25 cellular contexts compared by ENCODE assay signal in genomic region chr21:41861987-41862386, GRCh38. TPM values are rescaled to one million over a fixed set of nuclear protein-coding genes. Genes with fewer than 3 reads are reported as not detected.
A peak's percentile ranks its signal among the peaks of the same experiment; 100 is the strongest.
DNase-seq lines count a peak whose midpoint lies in the region; ATAC-seq, FAIRE-seq and TF ChIP-seq lines count a peak whose summit lies in the region.
"Had no signal": no experiment of that assay in that cellular context is flagged by ENCODE, and none has a peak within 500 bp of the region (broad histone marks: within the 10 kb centered on the region; RNA-seq: fewer than 3 reads in every experiment).

No MANE protein-coding gene starts in this region.

- peak; percentile 78 for FAIRE-seq in GM12891 (lab: Jason Lieb, UNC)
- FAIRE-seq: H54 had no signal

- H3K4me3 Mint-ChIP-seq in T-helper 17 cell: no peak overlapping the region
- H3K4me3 Mint-ChIP-seq: activated CD4-positive, alpha-beta T cell treated with anti-CD3 and anti-CD28 coated beads, Interleukin-2, amount 10 ng/mL, durations not matched to agents 7 days and 5 days; activated CD8-positive, alpha-beta memory T cell treated with anti-CD3 and anti-CD28 coated beads, Interleukin-2, amount 10 ng/mL, durations not matched to agents 7 days and 5 days; activated naive CD8-positive, alpha-beta T cell treated with anti-CD3 and anti-CD28 coated beads, Interleukin-2, amount 10 ng/mL, durations not matched to agents 7 days and 5 days; activated T-helper 1 cell treated with anti-CD3 and anti-CD28 coated beads, Interleukin-12 subunit alpha, Interleukin-12 subunit beta, Interleukin-2, Interleukin-4 antibody, amounts not matched to agents 30 ng/mL and 10 ng/mL and 1 ng/mL, durations not matched to agents 14 hours and 24 hours and 36 hours had no signal

- peak overlapping the region; percentile 55 for H3K9ac ChIP-seq in OCI-LY3 (ENCODE audit: low read length)
- 0 out of 2 replicates have a peak overlapping the region, but pooled peaks have one; percentile 21 for H3K9ac ChIP-seq in iPS-20b (ENCODE audit: low read depth, low read length)

- H3K27ac Mint-ChIP-seq in T-helper 17 cell: no peak overlapping the region
- H3K27ac Mint-ChIP-seq: activated CD4-positive, alpha-beta T cell treated with anti-CD3 and anti-CD28 coated beads, Interleukin-2, amount 10 ng/mL, durations not matched to agents 7 days and 5 days; activated CD8-positive, alpha-beta memory T cell treated with anti-CD3 and anti-CD28 coated beads, Interleukin-2, amount 10 ng/mL, durations not matched to agents 7 days and 5 days; activated naive CD8-positive, alpha-beta T cell treated with anti-CD3 and anti-CD28 coated beads, Interleukin-2, amount 10 ng/mL, durations not matched to agents 7 days and 5 days; activated T-helper 1 cell treated with anti-CD3 and anti-CD28 coated beads, Interleukin-12 subunit alpha, Interleukin-12 subunit beta, Interleukin-2, Interleukin-4 antibody, amounts not matched to agents 30 ng/mL and 10 ng/mL and 1 ng/mL, durations not matched to agents 14 hours and 24 hours and 36 hours had no signal

- peaks cover 33% of the 10 kb centered on the region for H3F3A ChIP-seq in DOHH2 (ENCODE audit: control insufficient read depth, insufficient read depth)

- H3K27me3 ChIP-seq in DOHH2 (ENCODE audit: control insufficient read depth, low read length) (no peaks in the 10 kb centered on the region), OCI-LY3 (ENCODE audit: low read depth, low read length) (no peaks in the 10 kb centered on the region), iPS-20b (ENCODE audit: insufficient read depth, low read length) (no peaks in the 10 kb centered on the region)
- H3K27me3 ChIP-seq: foreskin keratinocyte, neutrophil had no signal

- H3K4me1 ChIP-seq in DOHH2 (ENCODE audit: control insufficient read depth, low read length) (peaks cover 65% of the 10 kb centered on the region), OCI-LY3 (ENCODE audit: low read length) (peaks cover 58% of the 10 kb centered on the region), iPS-20b (ENCODE audit: insufficient read depth, low read length) (no peaks in the 10 kb centered on the region)
- H3K4me1 ChIP-seq: foreskin keratinocyte, psoas muscle had no signal

- peaks cover 55% of the 10 kb centered on the region for H3K36me3 ChIP-seq in DOHH2 (ENCODE audit: control insufficient read depth, low read length)
- no peaks in the 10 kb centered on the region for H3K36me3 ChIP-seq in OCI-LY3 (replicated peaks; ENCODE audit: low read depth, low read length)
- H3K36me3 ChIP-seq in iPS-20b (ENCODE audit: insufficient read depth, low read depth, low read length): peaks cover 5% of the 10 kb centered on the region; the same call in 1 of the 2 replicates

- H3K36me3 Mint-ChIP-seq in T-helper 17 cell (ENCODE audit: low read depth): no peaks in the 10 kb centered on the region
- H3K36me3 Mint-ChIP-seq: activated CD8-positive, alpha-beta memory T cell treated with anti-CD3 and anti-CD28 coated beads, Interleukin-2, amount 10 ng/mL, durations not matched to agents 7 days and 5 days had no signal

- ATAC-seq in GM18870 (IDR thresholded peaks at IDR 0.05; ENCODE audit: unreplicated experiment): no peak
- no peak for ATAC-seq in T-helper 17 cell
- ATAC-seq: activated CD8-positive, alpha-beta memory T cell treated with anti-CD3 and anti-CD28 coated beads, Interleukin-2, amount 10 ng/mL, durations not matched to agents 7 days and 5 days; foreskin keratinocyte; psoas muscle had no signal

- H3K4me3 ChIP-seq in DOHH2 (ENCODE audit: low read length) (peak overlapping the region; percentile 73), OCI-LY3 (ENCODE audit: low read length) (peak overlapping the region; percentile 62), iPS-20b (ENCODE audit: low read length) (no peak overlapping the region)
- H3K4me3 ChIP-seq: lung, PC-9, psoas muscle, thoracic aorta had no signal

- peak overlapping the region; percentile 66 for H2AFZ ChIP-seq in OCI-LY3 (ENCODE audit: low read depth, low read length)
- H2AFZ ChIP-seq: PC-9 had no signal

- H3K9me2 ChIP-seq in DOHH2 (replicated peaks; ENCODE audit: control insufficient read depth, low read length): no peaks in the 10 kb centered on the region

- TF ChIP-seq POLR2A in GM12891 (IDR thresholded peaks at IDR 0.05; ENCODE audit: low read depth, low read length): no peak

- DNase-seq in GM12891 (ENCODE audit: insufficient read length, low spot score) (no peak), GDM1 (lab: John Stamatoyannopoulos, UW) (no peak), T-helper 17 cell (no peak)
- DNase-seq in activated CD4-positive, CD25-positive, alpha-beta regulatory T cell (lab: John Stamatoyannopoulos, UW): no peak
- DNase-seq: activated CD4-positive, alpha-beta T cell treated with anti-CD3 and anti-CD28 coated beads, Interleukin-2, amount 10 ng/mL, durations not matched to agents 7 days and 5 days; activated CD8-positive, alpha-beta memory T cell treated with anti-CD3 and anti-CD28 coated beads, Interleukin-2, amount 10 ng/mL, durations not matched to agents 7 days and 5 days; activated naive CD8-positive, alpha-beta T cell treated with anti-CD3 and anti-CD28 coated beads, Interleukin-2, amount 10 ng/mL, durations not matched to agents 7 days and 5 days; effector CD4-positive, alpha-beta T cell; erythroblast; foreskin keratinocyte; KG1; NCI-H69; PC-9; psoas muscle; SIG-M5; stimulated activated CD4-positive, alpha-beta T cell treated with anti-CD3 and anti-CD28 coated beads, Interleukin-1b, Interleukin-23, amount 100 ng/mL, for 48 hours had no signal

- H4K20me1 ChIP-seq in DOHH2 (ENCODE audit: control insufficient read depth, insufficient read depth, low read depth, low read length): no peaks in the 10 kb centered on the region
- no peaks in the 10 kb centered on the region for H4K20me1 ChIP-seq in OCI-LY3 (ENCODE audit: insufficient read depth, low read length)

- TF ChIP-seq CTCF in DOHH2 (IDR thresholded peaks at IDR 0.05; ENCODE audit: low read depth, low read length, poor library complexity, severe bottlenecking) (peak; percentile 56), OCI-LY3 (IDR thresholded peaks at IDR 0.05; ENCODE audit: low read depth, low read length) (0 out of 2 replicates have a peak, but pooled peaks have one; percentile 12)

- H3K9me3 ChIP-seq in DOHH2 (ENCODE audit: control insufficient read depth, insufficient read depth, low read length) (no peaks in the 10 kb centered on the region), OCI-LY3 (ENCODE audit: insufficient read depth, low read length) (no peaks in the 10 kb centered on the region; the same call in 1 of the 2 replicates), iPS-20b (ENCODE audit: insufficient read depth, low read depth, low read length) (no peaks in the 10 kb centered on the region), T-helper 17 cell (ENCODE audit: control insufficient read depth, low read length, poor library complexity, severe bottlenecking) (no peaks in the 10 kb centered on the region)
- H3K9me3 ChIP-seq: neutrophil, psoas muscle, thoracic aorta had no signal

- H3K4me2 ChIP-seq in DOHH2 (ENCODE audit: low read length) (peak overlapping the region; percentile 82), OCI-LY3 (ENCODE audit: low read length) (peak overlapping the region; percentile 88)
- H3K4me2 ChIP-seq: PC-9 had no signal

- peaks cover 63% of the 10 kb centered on the region for H3K79me2 ChIP-seq in DOHH2 (ENCODE audit: control insufficient read depth, low read length)
- H3K79me2 ChIP-seq in OCI-LY3 (ENCODE audit: low read length): peaks cover 7% of the 10 kb centered on the region; the same call in 1 of the 2 replicates

- H3K4me1 Mint-ChIP-seq in T-helper 17 cell: peaks cover 23% of the 10 kb centered on the region

- H3K27ac ChIP-seq in DOHH2 (ENCODE audit: low read depth, low read length) (peak overlapping the region; percentile 92), OCI-LY3 (ENCODE audit: low read length) (peak overlapping the region; percentile 60), iPS-20b (ENCODE audit: low read length) (no peak overlapping the region)
- H3K27ac ChIP-seq: foreskin keratinocyte, neutrophil, PC-9, psoas muscle, thoracic aorta had no signal

- H3K27me3 Mint-ChIP-seq in T-helper 17 cell: no peaks in the 10 kb centered on the region
- H3K27me3 Mint-ChIP-seq: activated CD4-positive, alpha-beta T cell treated with anti-CD3 and anti-CD28 coated beads, Interleukin-2, amount 10 ng/mL, durations not matched to agents 7 days and 5 days; activated CD8-positive, alpha-beta memory T cell treated with anti-CD3 and anti-CD28 coated beads, Interleukin-2, amount 10 ng/mL, durations not matched to agents 7 days and 5 days; activated naive CD8-positive, alpha-beta T cell treated with anti-CD3 and anti-CD28 coated beads, Interleukin-2, amount 10 ng/mL, durations not matched to agents 7 days and 5 days had no signal

TF ChIP-seq in GM12891, 5 proteins besides CTCF, POLR2A, EP300 and RAD21:
- TF ChIP-seq TAF1 (IDR thresholded peaks at IDR 0.05; ENCODE audit: low read depth, low read length) (no peak), POLR2AphosphoS5 (IDR thresholded peaks at IDR 0.05; ENCODE audit: low read depth, low read length) (no peak), POU2F2 (IDR thresholded peaks at IDR 0.05; ENCODE audit: low read depth, low read length) (no peak), SPI1 (IDR thresholded peaks at IDR 0.05; ENCODE audit: low read depth, low read length) (no peak), PAX5 (IDR thresholded peaks at IDR 0.05; ENCODE audit: insufficient read depth, low read length, severe bottlenecking) (no peak)
TF ChIP-seq in GM12891: peak in this region for 0.

RNA-seq across cellular contexts. Expression of gene PRDM15, which starts 17.2 kb away (rescaled TPM):
- polyA plus RNA-seq in GM12891 (2012; ENCODE audit: low read depth, missing spikeins): 7.4 TPM
- 10 to 100 TPM; 11.0 to 13.4 TPM for total RNA-seq in T-helper 17 cell
